In genomic region chr5:36683821-36684434, GRCh38 we compare ENCODE assay signal across 11 cellular contexts.
A peak's percentile ranks its signal among the peaks of the same experiment; 100 is the strongest.
DNase-seq lines count a peak whose midpoint lies in the region; ATAC-seq, FAIRE-seq and TF ChIP-seq lines count a peak whose summit lies in the region.
"Had no signal": no experiment of that assay in that cellular context is flagged by ENCODE, and none has a peak within 500 bp of the region (broad histone marks: within the 10 kb centered on the region; RNA-seq: fewer than 3 reads in every experiment).

No MANE protein-coding gene starts in this region.

- TF ChIP-seq CTCF in fibroblast of villous mesenchyme (IDR thresholded peaks at IDR 0.05; ENCODE audit: insufficient read depth, low read depth, low read length): no peak

- no peaks in the 10 kb centered on the region for H3K36me3 ChIP-seq in naive thymus-derived CD4-positive, alpha-beta T cell (ENCODE audit: control insufficient read depth in 2 of 3, insufficient read depth in 3 of 3, low read length in 3 of 3)

- DNase-seq in AG08396 (ENCODE audit: low spot score) (peak; percentile 53), MV-4-11 (lab: John Stamatoyannopoulos, UW) (peak; percentile 95), fibroblast of villous mesenchyme (ENCODE audit: low read depth) (peak; percentile 99), iPS-NIHi11 (ENCODE audit: low spot score) (no peak), GM12892 (ENCODE audit: insufficient read length) (no peak), HEK293T (ENCODE audit: extremely low spot score) (no peak)
- DNase-seq in naive thymus-derived CD4-positive, alpha-beta T cell: no peak
- no peak for DNase-seq in activated CD4-positive, alpha-beta T cell treated with anti-CD3 and anti-CD28 coated beads for 48 hours
- DNase-seq: cortex of kidney, NCI-H1417 had no signal

- POLR2A ChIA-PET in naive thymus-derived CD4-positive, alpha-beta T cell (lab: Charles Lee): no interaction called here
- POLR2A ChIA-PET in HEK293T (lab: Yijun Ruan, JAX): no interaction called here

- peaks cover 0 to 5% (median 0%) of the 10 kb centered on the region in 7 donors for H3K4me1 Mint-ChIP-seq in naive thymus-derived CD4-positive, alpha-beta T cell

- no peak overlapping the region for H3K27ac ChIP-seq in naive thymus-derived CD4-positive, alpha-beta T cell (ENCODE audit: low read depth, low read length)

- ATAC-seq in naive thymus-derived CD4-positive, alpha-beta T cell: peak; percentile 10

- H3K9me3 ChIP-seq in naive thymus-derived CD4-positive, alpha-beta T cell (ENCODE audit: control insufficient read depth in 2 of 3, low read length in 3 of 3): no peaks in the 10 kb centered on the region

- no peak overlapping the region for H3K4me3 Mint-ChIP-seq in naive thymus-derived CD4-positive, alpha-beta T cell
- H3K4me3 Mint-ChIP-seq: B cell had no signal

- H3K4me1 ChIP-seq in naive thymus-derived CD4-positive, alpha-beta T cell (ENCODE audit: control insufficient read depth in 2 of 2, insufficient read depth in 2 of 2, low read length in 2 of 2): no peaks in the 10 kb centered on the region

- intact Hi-C loops in naive thymus-derived CD4-positive, alpha-beta T cell (cut with micrococcal nuclease): no loop called here

- no peaks in the 10 kb centered on the region for H3K36me3 Mint-ChIP-seq in naive thymus-derived CD4-positive, alpha-beta T cell

- no peak overlapping the region for H3K4me3 ChIP-seq in fibroblast of villous mesenchyme (ENCODE audit: low read depth, low read length)
- no peak overlapping the region for H3K4me3 ChIP-seq in naive thymus-derived CD4-positive, alpha-beta T cell (ENCODE audit: low read length)

- H3K27me3 Mint-ChIP-seq in naive thymus-derived CD4-positive, alpha-beta T cell: peaks cover 0 to 13% (median 9%) of the 10 kb centered on the region in 5 donors

- H3K27ac Mint-ChIP-seq in naive thymus-derived CD4-positive, alpha-beta T cell: no peak overlapping the region
- H3K27ac Mint-ChIP-seq: B cell had no signal

- CTCF ChIA-PET in naive thymus-derived CD4-positive, alpha-beta T cell (lab: Charles Lee): no interaction called here
- CTCF ChIA-PET in HEK293T (lab: Yijun Ruan, JAX): interaction anchor here (0.9 kb wide), 1 partner anchor 12 kb away, joined by 3 read pairs; no protein-coding TSS in a partner anchor

- TF ChIP-seq POLR2A in GM12892 (IDR thresholded peaks at IDR 0.05; ENCODE audit: low read depth, low read length): no peak

- no peaks in the 10 kb centered on the region for H3K27me3 ChIP-seq in naive thymus-derived CD4-positive, alpha-beta T cell (ENCODE audit: control insufficient read depth in 2 of 2, insufficient read depth in 2 of 2, low read length in 2 of 2)

- no peak for FAIRE-seq in GM12892 (lab: Jason Lieb, UNC)

- H3K9me3 Mint-ChIP-seq in naive thymus-derived CD4-positive, alpha-beta T cell: no peaks in the 10 kb centered on the region

TF ChIP-seq in HEK293T, 16 proteins besides CTCF, POLR2A, EP300 and RAD21:
- TF ChIP-seq ELF4 (IDR thresholded peaks at IDR 0.05): no peak
- no peak for TF ChIP-seq CTBP1 (IDR thresholded peaks at IDR 0.05; ENCODE audit: borderline replicate concordance)
- TF ChIP-seq FOXM1 (IDR thresholded peaks at IDR 0.05; ENCODE audit: borderline replicate concordance): no peak
- TF ChIP-seq SP1 (IDR thresholded peaks at IDR 0.05): no peak
- no peak for TF ChIP-seq ZNF384 (IDR thresholded peaks at IDR 0.05)
- TF ChIP-seq FOXK2 (IDR thresholded peaks at IDR 0.05): no peak
- no peak for TF ChIP-seq LEF1 (IDR thresholded peaks at IDR 0.05; ENCODE audit: borderline replicate concordance)
- no peak for TF ChIP-seq HDGF (IDR thresholded peaks at IDR 0.05; ENCODE audit: borderline replicate concordance)
- TF ChIP-seq L3MBTL2 (conservative IDR thresholded peaks at IDR 0.05): no peak
- no peak for TF ChIP-seq SUZ12 (IDR thresholded peaks at IDR 0.05)

Comparison
In these comparisons a context has a peak if more than half of its experiments do, and no peak if none do; other contexts are left out.
1. DNase-seq: peak in AG08396 (single experiment), MV-4-11 (single experiment) and fibroblast of villous mesenchyme (single experiment); none in naive thymus-derived CD4-positive, alpha-beta T cell (0 of 9), iPS-NIHi11 (single experiment), activated CD4-positive, alpha-beta T cell treated with anti-CD3 and anti-CD28 coated beads for 48 hours (single experiment), GM12892 (single experiment) and HEK293T (single experiment).